In the genomic region with DNA sequence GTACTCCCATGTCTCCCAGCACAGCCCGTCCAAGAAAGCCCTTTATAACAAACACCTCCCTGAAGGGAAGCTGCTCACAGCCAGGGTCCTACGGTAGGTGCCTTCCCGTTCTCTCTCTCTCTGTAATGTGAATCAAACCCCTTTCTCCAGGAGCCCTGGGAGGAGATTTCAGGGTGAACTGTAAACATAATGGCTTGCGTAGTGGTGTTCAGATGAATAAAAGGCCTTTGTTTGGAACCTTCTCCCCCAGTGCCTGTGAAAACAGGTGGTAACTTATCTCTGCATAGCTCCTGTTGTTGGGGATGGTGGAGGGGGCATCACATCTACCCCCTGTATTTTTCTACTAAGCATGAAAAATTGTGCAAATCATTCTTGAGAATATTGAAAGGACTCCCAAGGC, we compare ENCODE assay signal across 25 cellular contexts. TPM values are rescaled to one million over a fixed set of nuclear protein-coding genes. Genes with fewer than 3 reads are reported as not detected.
A peak's percentile ranks its signal among the peaks of the same experiment; 100 is the strongest.
DNase-seq lines count a peak whose midpoint lies in the region; ATAC-seq and TF ChIP-seq lines count a peak whose summit lies in the region.
"Had no signal": no experiment of that assay in that cellular context is flagged by ENCODE, and none has a peak within 500 bp of the region (broad histone marks: within the 10 kb centered on the region; RNA-seq: fewer than 3 reads in every experiment).

No MANE protein-coding gene starts in this region.

- H3K27me3 Mint-ChIP-seq in activated naive CD4-positive, alpha-beta T cell treated with anti-CD3 and anti-CD28 coated beads, Interleukin-2, amount 10 ng/mL, durations not matched to agents 7 days and 5 days: no peaks in the 10 kb centered on the region
- H3K27me3 Mint-ChIP-seq in central memory CD8-positive, alpha-beta T cell: no peaks in the 10 kb centered on the region
- peaks cover 8% of the 10 kb centered on the region for H3K27me3 Mint-ChIP-seq in GM23338 (ENCODE audit: insufficient read depth, low read depth, poor library complexity)
- H3K27me3 Mint-ChIP-seq: IgD-negative memory B cell had no signal

- intact Hi-C loops in sciatic nerve (cut with DNase I) (no loop called here), colonic mucosa (cut with DNase I) (no loop called here)

- TF ChIP-seq CTCF in GM23338 (conservative IDR thresholded peaks at IDR 0.05; ENCODE audit: low read depth in 2 of 2): no peak
- TF ChIP-seq CTCF in colonic mucosa (IDR thresholded peaks at IDR 0.05): no peak

- peak overlapping the region; percentile 12 for H3K27ac Mint-ChIP-seq in activated naive CD4-positive, alpha-beta T cell treated with anti-CD3 and anti-CD28 coated beads, Interleukin-2, amount 10 ng/mL, durations not matched to agents 7 days and 5 days
- peak overlapping the region in 1 of 2 donors; percentile 74 for H3K27ac Mint-ChIP-seq in activated naive CD4-positive, alpha-beta T cell treated with anti-CD3 and anti-CD28 coated beads, Interleukin-2, amount 50 U/mL, for 72 hours
- H3K27ac Mint-ChIP-seq in central memory CD8-positive, alpha-beta T cell (ENCODE audit: low read depth): peak overlapping the region; percentile 15
- no peak overlapping the region for H3K27ac Mint-ChIP-seq in GM23338

- CTCF ChIA-PET in activated naive CD4-positive, alpha-beta T cell treated with anti-CD3 and anti-CD28 coated beads, Interleukin-2, amount 10 ng/mL, durations not matched to agents 7 days and 5 days (lab: Charles Lee): interaction anchor here (1.2 kb wide), 1 partner anchor 45 kb away, joined by 4 read pairs; no protein-coding TSS in a partner anchor

- no peak for DNase-seq in activated naive CD4-positive, alpha-beta T cell treated with anti-CD3 and anti-CD28 coated beads, Interleukin-2, amount 10 ng/mL, durations not matched to agents 7 days and 5 days
- DNase-seq in activated naive CD4-positive, alpha-beta T cell treated with anti-CD3 and anti-CD28 coated beads, Interleukin-2, amount 50 U/mL, for 72 hours (ENCODE audit: low spot score in 2 of 2): no peak
- DNase-seq in SJCRH30: peak; percentile 77 to 92
- DNase-seq in central memory CD8-positive, alpha-beta T cell (ENCODE audit: low spot score in 2 of 2): no peak
- DNase-seq in sciatic nerve (ENCODE audit: low spot score): no peak
- DNase-seq in GM23338 (ENCODE audit: low spot score): no peak
- DNase-seq in globus pallidus (ENCODE audit: low spot score): no peak
- DNase-seq in colonic mucosa: no peak
- DNase-seq: 8988T, DMS79 treated with DMSO at 0.1 percent for 48 hours, Kasumi-1, MG63, NCI-H1048, NCI-H146, NCI-H2081, NCI-H2171 treated with DMSO at 0.1 percent for 48 hours, NCI-H446 treated with DMSO at 0.1 percent for 48 hours, NCI-H69, SHP77 treated with DMSO at 0.1 percent for 48 hours had no signal

- ATAC-seq in activated naive CD4-positive, alpha-beta T cell treated with anti-CD3 and anti-CD28 coated beads, Interleukin-2, amount 50 U/mL, for 72 hours: no peak
- no peak for ATAC-seq in central memory CD8-positive, alpha-beta T cell (replicated peaks; ENCODE audit: extremely low read depth, poor library complexity, severe bottlenecking)
- ATAC-seq in sciatic nerve: peak; percentile 11
- ATAC-seq in GM23338: no peak; the same call in 2 of the 3 replicates

- H2AFZ ChIP-seq in GM23338: no peak overlapping the region

- H3K27me3 ChIP-seq in SJCRH30: no peaks in the 10 kb centered on the region
- no peaks in the 10 kb centered on the region for H3K27me3 ChIP-seq in GM23338 (ENCODE audit: insufficient read depth)
- H3K27me3 ChIP-seq in colonic mucosa: no peaks in the 10 kb centered on the region
- H3K27me3 ChIP-seq: MG63 had no signal

- no peak overlapping the region for H3K9ac ChIP-seq in colonic mucosa (ENCODE audit: low read depth in 2 of 2, low read length in 2 of 2)

- peaks cover 9% of the 10 kb centered on the region; the same call in 1 of the 2 replicates for H4K20me1 ChIP-seq in GM23338 (replicated peaks; ENCODE audit: insufficient read depth)

- H3K36me3 Mint-ChIP-seq in activated naive CD4-positive, alpha-beta T cell treated with anti-CD3 and anti-CD28 coated beads, Interleukin-2, amount 10 ng/mL, durations not matched to agents 7 days and 5 days: peaks cover 61% of the 10 kb centered on the region
- peaks cover 20 to 23% of the 10 kb centered on the region in 2 donors for H3K36me3 Mint-ChIP-seq in activated naive CD4-positive, alpha-beta T cell treated with anti-CD3 and anti-CD28 coated beads, Interleukin-2, amount 50 U/mL, for 72 hours
- H3K36me3 Mint-ChIP-seq in central memory CD8-positive, alpha-beta T cell (ENCODE audit: insufficient read depth): peaks cover 41% of the 10 kb centered on the region
- H3K36me3 Mint-ChIP-seq in GM23338 (ENCODE audit: low read depth): peaks cover 90% of the 10 kb centered on the region

- peaks cover 3% of the 10 kb centered on the region for H3K4me1 Mint-ChIP-seq in activated naive CD4-positive, alpha-beta T cell treated with anti-CD3 and anti-CD28 coated beads, Interleukin-2, amount 10 ng/mL, durations not matched to agents 7 days and 5 days
- peaks cover 11% of the 10 kb centered on the region for H3K4me1 Mint-ChIP-seq in central memory CD8-positive, alpha-beta T cell
- no peaks in the 10 kb centered on the region for H3K4me1 Mint-ChIP-seq in GM23338

- H3K79me2 ChIP-seq in GM23338 (replicated peaks; ENCODE audit: insufficient read depth): no peaks in the 10 kb centered on the region

- H3K9me2 ChIP-seq in GM23338 (ENCODE audit: insufficient read depth): no peaks in the 10 kb centered on the region

- H3K4me3 ChIP-seq in SJCRH30 (no peak overlapping the region), GM23338 (no peak overlapping the region), colonic mucosa (no peak overlapping the region)
- H3K4me3 ChIP-seq: HAP-1, MG63 had no signal

- no peaks in the 10 kb centered on the region for H3K9me3 Mint-ChIP-seq in activated naive CD4-positive, alpha-beta T cell treated with anti-CD3 and anti-CD28 coated beads, Interleukin-2, amount 10 ng/mL, durations not matched to agents 7 days and 5 days
- H3K9me3 Mint-ChIP-seq in activated naive CD4-positive, alpha-beta T cell treated with anti-CD3 and anti-CD28 coated beads, Interleukin-2, amount 50 U/mL, for 72 hours: no peaks in the 10 kb centered on the region
- no peaks in the 10 kb centered on the region for H3K9me3 Mint-ChIP-seq in central memory CD8-positive, alpha-beta T cell
- H3K9me3 Mint-ChIP-seq in GM23338: no peaks in the 10 kb centered on the region; the same call in 2 of the 3 replicates
- H3K9me3 Mint-ChIP-seq: IgD-negative memory B cell had no signal

- H3F3A ChIP-seq in GM23338 (replicated peaks; ENCODE audit: low read depth): no peaks in the 10 kb centered on the region

- H3K4me1 ChIP-seq in SJCRH30 (peaks cover 27% of the 10 kb centered on the region), GM23338 (ENCODE audit: insufficient read depth) (no peaks in the 10 kb centered on the region), colonic mucosa (no peaks in the 10 kb centered on the region)
- H3K4me1 ChIP-seq: HAP-1 had no signal

- H3K9me3 ChIP-seq in SJCRH30 (replicated peaks) (no peaks in the 10 kb centered on the region), colonic mucosa (no peaks in the 10 kb centered on the region)
- H3K9me3 ChIP-seq: HAP-1, MG63 had no signal

- H3K4me2 ChIP-seq in GM23338: no peak overlapping the region

- H3K36me3 ChIP-seq in SJCRH30: peaks cover 94% of the 10 kb centered on the region
- H3K36me3 ChIP-seq in GM23338 (ENCODE audit: insufficient read depth): peaks cover 74% of the 10 kb centered on the region
- H3K36me3 ChIP-seq in colonic mucosa: no peaks in the 10 kb centered on the region

- H3K4me3 Mint-ChIP-seq in activated naive CD4-positive, alpha-beta T cell treated with anti-CD3 and anti-CD28 coated beads, Interleukin-2, amount 10 ng/mL, durations not matched to agents 7 days and 5 days: no peak overlapping the region
- H3K4me3 Mint-ChIP-seq in central memory CD8-positive, alpha-beta T cell: no peak overlapping the region
- no peak overlapping the region for H3K4me3 Mint-ChIP-seq in GM23338

- peak overlapping the region; percentile 85 for H3K27ac ChIP-seq in SJCRH30
- H3K27ac ChIP-seq in GM23338 (ENCODE audit: low read depth): no peak overlapping the region
- no peak overlapping the region for H3K27ac ChIP-seq in colonic mucosa
- H3K27ac ChIP-seq: HL-60 had no signal

RNA-seq across cellular contexts. Expression of gene CALHM2, which starts 12.4 kb away (rescaled TPM):
- 10 to 100 TPM in 1 of 2 donors, 1 to 10 TPM in 1; 9.1 to 13.5 TPM for total RNA-seq in activated naive CD4-positive, alpha-beta T cell treated with anti-CD3 and anti-CD28 coated beads, Interleukin-2, amount 50 U/mL, for 72 hours
- 34.8 and 35.0 TPM in 2 replicates for total RNA-seq in SJCRH30 (2014; rRNA removed; shearing (Covaris generic))
- total RNA-seq in sciatic nerve: 46.3 TPM
- 2.1 and 2.7 TPM in 2 replicates for total RNA-seq in GM23338 (2014; rRNA removed; shearing (Covaris generic))
- 2.1 and 2.2 TPM in 2 replicates for polyA plus RNA-seq in GM23338 (2016; fragmentation: Nextera tagmentation; extraction: Ambion mirVana)
- 1 to 10 TPM; 3.5 to 8.0 TPM for total RNA-seq in colonic mucosa
- total RNA-seq: HT1080 had no signal

RNA-seq across cellular contexts. Expression of gene CALHM1, which starts 18.9 kb away (rescaled TPM):
- total RNA-seq in activated naive CD4-positive, alpha-beta T cell treated with anti-CD3 and anti-CD28 coated beads, Interleukin-2, amount 50 U/mL, for 72 hours: not detected
- total RNA-seq in SJCRH30 (2014; rRNA removed; shearing (Covaris generic)): 0.02 and 0.13 TPM in 2 replicates
- not detected for total RNA-seq in sciatic nerve
- 0.93 TPM in 1 of 2 replicates, not detected in the other for total RNA-seq in GM23338 (2014; rRNA removed; shearing (Covaris generic))
- 0.11 and 0.16 TPM in 2 replicates for polyA plus RNA-seq in GM23338 (2016; fragmentation: Nextera tagmentation; extraction: Ambion mirVana)
- total RNA-seq in colonic mucosa: not detected
- total RNA-seq: HT1080, RPMI7951 had no signal
- polyA plus RNA-seq: AG04450 had no signal

RNA-seq across cellular contexts. Expression of gene CALHM3, which starts 39.3 kb away (rescaled TPM):
- total RNA-seq in activated naive CD4-positive, alpha-beta T cell treated with anti-CD3 and anti-CD28 coated beads, Interleukin-2, amount 50 U/mL, for 72 hours: not detected
- not detected in 2 replicates for total RNA-seq in SJCRH30 (2014; rRNA removed; shearing (Covaris generic))
- total RNA-seq in sciatic nerve (not detected), colonic mucosa (not detected)
- 0.14 TPM in 1 of 2 replicates, not detected in the other for total RNA-seq in GM23338 (2014; rRNA removed; shearing (Covaris generic))
- polyA plus RNA-seq in GM23338 (2016; fragmentation: Nextera tagmentation; extraction: Ambion mirVana): 0.19 TPM in 1 of 2 replicates, not detected in the other
- total RNA-seq: HT1080 had no signal
- polyA plus RNA-seq: AG04450, IgD-negative memory B cell had no signal

RNA-seq across cellular contexts. Expression of gene PDCD11, which starts 43.4 kb away (rescaled TPM):
- total RNA-seq in activated naive CD4-positive, alpha-beta T cell treated with anti-CD3 and anti-CD28 coated beads, Interleukin-2, amount 50 U/mL, for 72 hours: 10 to 100 TPM; 49.6 to 62.2 TPM
- total RNA-seq in SJCRH30 (2014; rRNA removed; shearing (Covaris generic)): 76.1 and 80.0 TPM in 2 replicates
- total RNA-seq in sciatic nerve (21.0 TPM), colonic mucosa (10 to 100 TPM; 14.9 to 33.6 TPM)
- total RNA-seq in GM23338 (2014; rRNA removed; shearing (Covaris generic)): 67.0 and 82.1 TPM in 2 replicates
- 87.8 and 99.9 TPM in 2 replicates for polyA plus RNA-seq in GM23338 (2016; fragmentation: Nextera tagmentation; extraction: Ambion mirVana)

RNA-seq across cellular contexts. Expression of gene ATP5MK, which starts 43.5 kb away (rescaled TPM):
- total RNA-seq in activated naive CD4-positive, alpha-beta T cell treated with anti-CD3 and anti-CD28 coated beads, Interleukin-2, amount 50 U/mL, for 72 hours: 100 to 1,000 TPM; 382 to 465 TPM
- 307 and 321 TPM in 2 replicates for total RNA-seq in SJCRH30 (2014; rRNA removed; shearing (Covaris generic))
- 195 TPM for total RNA-seq in sciatic nerve
- 227 and 351 TPM in 2 replicates for total RNA-seq in GM23338 (2014; rRNA removed; shearing (Covaris generic))
- polyA plus RNA-seq in GM23338 (2016; fragmentation: Nextera tagmentation; extraction: Ambion mirVana): 1,139 and 1,414 TPM in 2 replicates
- total RNA-seq in colonic mucosa: 100 to 1,000 TPM; 551 to 577 TPM

Comparison
In these comparisons a context has a peak if more than half of its experiments do, and no peak if none do; other contexts are left out.
1. DNase-seq: peak in SJCRH30 (2 of 2); none in activated naive CD4-positive, alpha-beta T cell treated with anti-CD3 and anti-CD28 coated beads, Interleukin-2, amount 10 ng/mL, durations not matched to agents 7 days and 5 days (single experiment), activated naive CD4-positive, alpha-beta T cell treated with anti-CD3 and anti-CD28 coated beads, Interleukin-2, amount 50 U/mL, for 72 hours (0 of 2), central memory CD8-positive, alpha-beta T cell (0 of 2), sciatic nerve (single experiment), GM23338 (single experiment), globus pallidus (single experiment) and colonic mucosa (single experiment).